ENCODE assay signal across 27 cellular contexts in the genomic region with DNA sequence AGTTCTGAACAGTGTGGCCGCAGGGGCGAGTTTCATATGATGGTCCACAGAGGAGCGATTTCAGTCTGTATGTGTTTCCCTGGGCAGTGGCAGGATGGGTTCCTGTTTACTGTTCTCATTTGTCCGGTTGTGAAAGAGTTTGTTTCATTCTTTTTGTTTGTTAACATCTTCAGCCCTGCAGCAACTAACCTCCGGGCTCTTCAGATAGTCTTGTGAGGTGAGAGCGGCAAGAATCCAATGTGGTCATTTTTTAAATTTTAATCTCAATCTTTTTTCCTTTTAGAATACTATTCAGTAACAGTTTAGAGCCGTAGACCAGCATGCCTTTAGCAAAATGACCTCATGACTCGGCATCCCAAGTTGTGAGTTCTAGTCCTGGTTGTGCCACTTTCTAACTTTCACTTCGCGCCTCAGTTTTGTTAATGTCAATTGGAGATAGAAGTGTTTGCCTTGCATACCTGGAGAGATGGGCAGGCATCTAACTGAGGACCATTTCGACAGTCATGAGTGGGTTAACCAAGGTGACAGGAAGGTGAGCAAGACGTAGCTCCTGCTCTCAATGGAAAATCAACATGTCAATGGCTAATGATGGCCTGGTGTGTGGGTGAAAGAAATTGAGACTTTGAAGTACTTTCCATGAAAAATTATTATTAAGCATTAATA.
"Had no signal": no experiment of that assay in that cellular context is flagged by ENCODE, and none has a peak within 500 bp of the region (broad histone marks: within the 10 kb centered on the region; RNA-seq: fewer than 3 reads in every experiment).

No MANE protein-coding gene starts in this region.

- H3K27ac ChIP-seq: ascending aorta, colonic mucosa, dorsolateral prefrontal cortex, gastrocnemius medialis, heart left ventricle, lower lobe of right lung, pancreas, psoas muscle, right atrium auricular region, suprapubic skin had no signal

- H3K4me1 ChIP-seq: ascending aorta, colonic mucosa, gastrocnemius medialis, heart left ventricle, lower lobe of right lung, pancreas, psoas muscle, right atrium auricular region, suprapubic skin, tibial nerve had no signal

- ATAC-seq: activated CD4-positive, CD25-positive, alpha-beta regulatory T cell treated with anti-CD3 and anti-CD28 coated beads, Interleukin-2, amount 50 U/mL, for 24 hours; activated CD8-positive, alpha-beta memory T cell treated with anti-CD3 and anti-CD28 coated beads, Interleukin-2, amount 10 ng/mL, durations not matched to agents 7 days and 5 days; activated CD8-positive, alpha-beta T cell treated with anti-CD3 and anti-CD28 coated beads for 36 hours; activated naive CD4-positive, alpha-beta T cell treated with anti-CD3 and anti-CD28 coated beads, Interleukin-2, amount 50 U/mL, for 72 hours; effector memory CD8-positive, alpha-beta T cell; gastrocnemius medialis; heart left ventricle; left colon; natural killer cell; psoas muscle; stimulated activated naive CD8-positive, alpha-beta T cell treated with anti-CD3 and anti-CD28 coated beads, Interleukin-15, amount 100 ng/mL, for 72 hours had no signal

- H3K36me3 Mint-ChIP-seq: activated CD8-positive, alpha-beta memory T cell treated with anti-CD3 and anti-CD28 coated beads, Interleukin-2, amount 10 ng/mL, durations not matched to agents 7 days and 5 days; activated naive CD4-positive, alpha-beta T cell treated with anti-CD3 and anti-CD28 coated beads, Interleukin-2, amount 50 U/mL, for 72 hours; natural killer cell had no signal

- H3K4me3 ChIP-seq: ascending aorta, colonic mucosa, dorsolateral prefrontal cortex, esophagus muscularis mucosa, gastrocnemius medialis, heart left ventricle, lower lobe of right lung, pancreas, psoas muscle, right atrium auricular region, suprapubic skin, tibial nerve had no signal

- H3K27ac Mint-ChIP-seq: activated CD4-positive, alpha-beta T cell treated with anti-CD3 and anti-CD28 coated beads, Interleukin-2, amount 10 ng/mL, durations not matched to agents 7 days and 5 days; activated CD8-positive, alpha-beta memory T cell treated with anti-CD3 and anti-CD28 coated beads, Interleukin-2, amount 10 ng/mL, durations not matched to agents 7 days and 5 days; activated CD8-positive, alpha-beta T cell treated with anti-CD3 and anti-CD28 coated beads for 36 hours; activated naive CD4-positive, alpha-beta T cell treated with anti-CD3 and anti-CD28 coated beads, Interleukin-2, amount 50 U/mL, for 72 hours; activated T-helper 1 cell treated with anti-CD3 and anti-CD28 coated beads, Interleukin-12 subunit alpha, Interleukin-12 subunit beta, Interleukin-2, Interleukin-4 antibody, amounts not matched to agents 30 ng/mL and 10 ng/mL and 1 ng/mL, durations not matched to agents 14 hours and 24 hours and 36 hours; effector memory CD8-positive, alpha-beta T cell; natural killer cell; stimulated activated naive CD8-positive, alpha-beta T cell treated with anti-CD3 and anti-CD28 coated beads, Interleukin-15, amount 100 ng/mL, for 72 hours had no signal

- H3K27me3 ChIP-seq: ascending aorta, colonic mucosa, dorsolateral prefrontal cortex, esophagus muscularis mucosa, gastrocnemius medialis, heart left ventricle, pancreas, right atrium auricular region, suprapubic skin, tibial nerve had no signal

- DNase-seq: activated CD4-positive, alpha-beta T cell treated with anti-CD3 and anti-CD28 coated beads, Interleukin-2, amount 10 ng/mL, durations not matched to agents 7 days and 5 days; activated CD8-positive, alpha-beta memory T cell treated with anti-CD3 and anti-CD28 coated beads, Interleukin-2, amount 10 ng/mL, durations not matched to agents 7 days and 5 days; activated CD8-positive, alpha-beta T cell treated with anti-CD3 and anti-CD28 coated beads for 36 hours; activated T-cell treated with anti-CD3 and anti-CD28 coated beads for 4 hours; colonic mucosa; dorsolateral prefrontal cortex; effector memory CD8-positive, alpha-beta T cell; gastrocnemius medialis; heart left ventricle; islet precursor cell; left colon; lower lobe of right lung; midbrain; natural killer cell; pancreas; psoas muscle; stimulated activated CD4-positive, alpha-beta T cell treated with anti-CD3 and anti-CD28 coated beads, Interleukin-4, amount 100 ng/mL, for 4 hours; stimulated activated naive CD8-positive, alpha-beta T cell treated with anti-CD3 and anti-CD28 coated beads, Interleukin-15, amount 100 ng/mL, for 72 hours; T-helper 2 cell had no signal

- H3K27me3 Mint-ChIP-seq: activated CD8-positive, alpha-beta T cell treated with anti-CD3 and anti-CD28 coated beads for 36 hours; stimulated activated naive CD8-positive, alpha-beta T cell treated with anti-CD3 and anti-CD28 coated beads, Interleukin-15, amount 100 ng/mL, for 72 hours had no signal

- H3K4me3 Mint-ChIP-seq: activated CD4-positive, alpha-beta T cell treated with anti-CD3 and anti-CD28 coated beads, Interleukin-2, amount 10 ng/mL, durations not matched to agents 7 days and 5 days; activated CD8-positive, alpha-beta memory T cell treated with anti-CD3 and anti-CD28 coated beads, Interleukin-2, amount 10 ng/mL, durations not matched to agents 7 days and 5 days; activated CD8-positive, alpha-beta T cell treated with anti-CD3 and anti-CD28 coated beads for 36 hours; activated T-helper 1 cell treated with anti-CD3 and anti-CD28 coated beads, Interleukin-12 subunit alpha, Interleukin-12 subunit beta, Interleukin-2, Interleukin-4 antibody, amounts not matched to agents 30 ng/mL and 10 ng/mL and 1 ng/mL, durations not matched to agents 14 hours and 24 hours and 36 hours; effector memory CD8-positive, alpha-beta T cell; natural killer cell; stimulated activated naive CD8-positive, alpha-beta T cell treated with anti-CD3 and anti-CD28 coated beads, Interleukin-15, amount 100 ng/mL, for 72 hours had no signal

- H3K4me1 Mint-ChIP-seq: activated CD4-positive, alpha-beta T cell treated with anti-CD3 and anti-CD28 coated beads, Interleukin-2, amount 10 ng/mL, durations not matched to agents 7 days and 5 days; activated CD8-positive, alpha-beta memory T cell treated with anti-CD3 and anti-CD28 coated beads, Interleukin-2, amount 10 ng/mL, durations not matched to agents 7 days and 5 days; natural killer cell had no signal

- H3K36me3 ChIP-seq: ascending aorta, colonic mucosa, esophagus muscularis mucosa, gastrocnemius medialis, heart left ventricle, lower lobe of right lung, pancreas, right atrium auricular region, suprapubic skin, tibial nerve had no signal

- H3K9me3 ChIP-seq: ascending aorta, colonic mucosa, esophagus muscularis mucosa, gastrocnemius medialis, heart left ventricle, lower lobe of right lung, pancreas, psoas muscle, right atrium auricular region, suprapubic skin, tibial nerve had no signal

- H3K9me3 Mint-ChIP-seq: activated CD4-positive, alpha-beta T cell treated with anti-CD3 and anti-CD28 coated beads, Interleukin-2, amount 10 ng/mL, durations not matched to agents 7 days and 5 days; activated CD8-positive, alpha-beta T cell treated with anti-CD3 and anti-CD28 coated beads for 36 hours; activated naive CD4-positive, alpha-beta T cell treated with anti-CD3 and anti-CD28 coated beads, Interleukin-2, amount 50 U/mL, for 72 hours; activated T-helper 1 cell treated with anti-CD3 and anti-CD28 coated beads, Interleukin-12 subunit alpha, Interleukin-12 subunit beta, Interleukin-2, Interleukin-4 antibody, amounts not matched to agents 30 ng/mL and 10 ng/mL and 1 ng/mL, durations not matched to agents 14 hours and 24 hours and 36 hours; effector memory CD8-positive, alpha-beta T cell; natural killer cell; stimulated activated naive CD8-positive, alpha-beta T cell treated with anti-CD3 and anti-CD28 coated beads, Interleukin-15, amount 100 ng/mL, for 72 hours had no signal
